In the genomic region with DNA sequence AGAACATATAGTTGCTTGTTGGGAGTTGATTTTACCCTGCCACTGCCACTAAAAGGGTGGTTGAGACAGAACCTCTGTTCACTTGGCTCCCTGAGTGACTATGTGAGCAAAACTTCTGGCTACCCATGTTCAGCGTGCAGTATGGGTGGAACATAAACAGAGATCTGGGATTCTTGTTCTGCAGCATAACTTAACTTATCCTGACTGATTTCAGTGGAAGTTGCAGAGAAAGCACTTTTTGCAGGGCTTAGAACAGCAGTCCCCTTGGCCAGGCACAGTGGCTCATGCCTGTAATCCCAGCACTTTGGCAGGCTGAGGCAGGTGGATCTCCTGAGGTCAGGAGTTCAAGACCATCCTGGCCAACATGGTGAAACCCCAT, we compare ENCODE assay signal across 1 cellular context.
TF ChIP-seq lines count a peak whose summit lies in the region.

No MANE protein-coding gene starts in this region.

TF ChIP-seq in K562, 482 proteins besides CTCF, POLR2A, EP300 and RAD21:
- TF ChIP-seq ZNF12 (CRISPR knock-in tag; IDR thresholded peaks at IDR 0.05): peak; percentile 99
- no peak for TF ChIP-seq ETV5 (CRISPR knock-in tag; IDR thresholded peaks at IDR 0.05; ENCODE audit: low read depth)
- TF ChIP-seq, protein P1, sequence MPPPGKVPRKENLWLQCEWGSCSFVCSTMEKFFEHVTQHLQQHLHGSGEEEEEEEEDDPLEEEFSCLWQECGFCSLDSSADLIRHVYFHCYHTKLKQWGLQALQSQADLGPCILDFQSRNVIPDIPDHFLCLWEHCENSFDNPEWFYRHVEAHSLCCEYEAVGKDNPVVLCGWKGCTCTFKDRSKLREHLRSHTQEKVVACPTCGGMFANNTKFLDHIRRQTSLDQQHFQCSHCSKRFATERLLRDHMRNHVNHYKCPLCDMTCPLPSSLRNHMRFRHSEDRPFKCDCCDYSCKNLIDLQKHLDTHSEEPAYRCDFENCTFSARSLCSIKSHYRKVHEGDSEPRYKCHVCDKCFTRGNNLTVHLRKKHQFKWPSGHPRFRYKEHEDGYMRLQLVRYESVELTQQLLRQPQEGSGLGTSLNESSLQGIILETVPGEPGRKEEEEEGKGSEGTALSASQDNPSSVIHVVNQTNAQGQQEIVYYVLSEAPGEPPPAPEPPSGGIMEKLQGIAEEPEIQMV (tag; conservative IDR thresholded peaks at IDR 0.05; ENCODE audit: low read depth): no peak
- no peak for TF ChIP-seq ZFP1 (CRISPR knock-in tag; IDR thresholded peaks at IDR 0.05)
TF ChIP-seq in K562: peak in this region for 1.
